Comparison of ENCODE assay signal across 8 cellular contexts in genomic region chr12:29427964-29428363, GRCh38. TPM values are rescaled to one million over a fixed set of nuclear protein-coding genes. Genes with fewer than 3 reads are reported as not detected.
DNase-seq lines count a peak whose midpoint lies in the region; ATAC-seq and TF ChIP-seq lines count a peak whose summit lies in the region.

No MANE protein-coding gene starts in this region.

- no peaks in the 10 kb centered on the region for H3K9me3 ChIP-seq in heart left ventricle

- no peak overlapping the region for H3K27ac ChIP-seq in heart left ventricle

- H3K36me3 ChIP-seq in heart left ventricle = no peaks in the 10 kb centered on the region

- no peak overlapping the region for H3K4me3 ChIP-seq in heart left ventricle

- no peaks in the 10 kb centered on the region for H3K27me3 ChIP-seq in heart left ventricle

- DNase-seq in DMS53 (lab: John Stamatoyannopoulos, UW) (peak; percentile 55), DMS53 treated with DMSO at 0.1 percent for 48 hours (lab: John Stamatoyannopoulos, UW; ENCODE audit: unreplicated experiment) (no peak), NAMALWA (ENCODE audit: low spot score) (peak; percentile 56), heart left ventricle (peak in 1 of 5 donors; percentile 41), head of caudate nucleus (no peak), C1 segment of cervical spinal cord (lab: John Stamatoyannopoulos, UW) (no peak), posterior vena cava (ENCODE audit: low spot score) (no peak)

- TF ChIP-seq POLR2A in heart left ventricle (IDR thresholded peaks at IDR 0.05) = no peak

- ATAC-seq in HG02623 (IDR thresholded peaks at IDR 0.05; ENCODE audit: unreplicated experiment) = peak; percentile 98
- ATAC-seq in heart left ventricle = peak in 3 of 4 donors; percentile 67 to 78 (median 77)

- TF ChIP-seq CTCF in heart left ventricle (IDR thresholded peaks at IDR 0.05) = peak in 9 of 12 donors; percentile 3 to 40 (median 21)

- intact Hi-C loops in heart left ventricle (cut with DNase I) = no loop called here
- intact Hi-C loops in head of caudate nucleus (cut with DNase I) = no loop called here
- intact Hi-C loops in posterior vena cava (cut with DNase I) = no loop called here

- H3K4me1 ChIP-seq in heart left ventricle = peaks cover 0 to 18% (median 0%) of the 10 kb centered on the region in 12 donors

- WGBS in heart left ventricle, 4 donors = 38 to 50% (median 44%) methylated on average over 4 of the region's 4 CpGs

RNA-seq across cellular contexts. Expression of gene ERGIC2, which starts 47.0 kb away (rescaled TPM):
- 100 to 1,000 TPM in 2 of 9 donors, 10 to 100 TPM in 7; 45.5 to 123 (median 84.8) TPM for total RNA-seq in heart left ventricle
- polyA plus RNA-seq in heart left ventricle = 100 to 1,000 TPM in 1 of 2 donors, 10 to 100 TPM in 1; 62.6 to 134 TPM
- 10 to 100 TPM; 79.5 to 93.4 TPM for total RNA-seq in posterior vena cava

Comparison
In these comparisons a context has a peak if more than half of its experiments do, and no peak if none do; other contexts are left out.
1. DNase-seq: peak in DMS53 (single experiment) and NAMALWA (single experiment); none in DMS53 treated with DMSO at 0.1 percent for 48 hours (single experiment), head of caudate nucleus (0 of 42), C1 segment of cervical spinal cord (0 of 14) and posterior vena cava (single experiment).